10 cellular contexts compared by ENCODE assay signal in the genomic region with DNA sequence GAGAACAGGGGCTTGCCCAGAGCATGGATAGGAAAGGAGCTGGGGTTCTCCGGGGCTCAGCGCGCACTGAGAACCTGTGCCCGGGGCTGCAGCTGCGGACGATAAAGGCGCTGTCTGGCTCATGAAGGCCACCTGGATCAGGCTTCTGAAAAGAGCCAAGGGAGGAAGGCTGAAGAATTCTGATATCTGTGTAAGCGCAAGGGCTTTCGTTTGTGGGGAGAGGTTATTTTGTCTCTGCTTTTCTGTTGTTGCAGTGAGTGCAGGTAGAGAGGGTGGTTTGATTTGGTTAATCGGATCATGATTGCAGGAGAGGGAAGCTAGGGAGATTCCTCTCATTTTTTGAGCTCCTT.
DNase-seq lines count a peak whose midpoint lies in the region; ATAC-seq, FAIRE-seq and TF ChIP-seq lines count a peak whose summit lies in the region.
"Had no signal": no experiment of that assay in that cellular context is flagged by ENCODE, and none has a peak within 500 bp of the region (broad histone marks: within the 10 kb centered on the region; RNA-seq: fewer than 3 reads in every experiment).

No MANE protein-coding gene starts in this region.

- TF ChIP-seq EP300 in A549 (IDR thresholded peaks at IDR 0.05), result no peak

- POLR2A ChIA-PET in A549 (lab: Yijun Ruan, JAX), result no interaction called here

- FAIRE-seq in A549 (lab: Jason Lieb, UNC), result no peak

- no peak overlapping the region for H3K27ac Mint-ChIP-seq in activated T-helper 17 cell treated with anti-CD3 and anti-CD28 coated beads, Interleukin-2, amount 50 U/mL, for 72 hours
- no peak overlapping the region for H3K27ac Mint-ChIP-seq in activated T-helper 1 cell treated with anti-CD3 and anti-CD28 coated beads, Interleukin-12 subunit alpha, Interleukin-12 subunit beta, Interleukin-2, Interleukin-4 antibody, amounts not matched to agents 30 ng/mL and 10 ng/mL and 1 ng/mL, durations not matched to agents 14 hours and 24 hours and 36 hours
- H3K27ac Mint-ChIP-seq: HFFc6 had no signal

- no peak for TF ChIP-seq RAD21 in A549 (conservative IDR thresholded peaks at IDR 0.05 in 1 of 2, IDR thresholded peaks at IDR 0.05 in 1 of 2)

- peak overlapping the region; percentile 83 for H3K4me2 ChIP-seq in A549

- no peak for TF ChIP-seq CTCF in A549 (IDR thresholded peaks at IDR 0.05)

- H3K4me3 ChIP-seq in A549, result peak overlapping the region; percentile 31

- ATAC-seq in A549 (peak; percentile 70 to 73; a peak in 5 of 6 replicates), GM19372 (IDR thresholded peaks at IDR 0.05; ENCODE audit: low read depth, unreplicated experiment) (peak; percentile 33)
- no peak for ATAC-seq in activated T-helper 17 cell treated with anti-CD3 and anti-CD28 coated beads, Interleukin-2, amount 50 U/mL, for 72 hours (replicated peaks)

- peak overlapping the region; percentile 11 for H3K4me3 Mint-ChIP-seq in activated T-helper 17 cell treated with anti-CD3 and anti-CD28 coated beads, Interleukin-2, amount 50 U/mL, for 72 hours
- H3K4me3 Mint-ChIP-seq in activated T-helper 1 cell treated with anti-CD3 and anti-CD28 coated beads, Interleukin-12 subunit alpha, Interleukin-12 subunit beta, Interleukin-2, Interleukin-4 antibody, amounts not matched to agents 30 ng/mL and 10 ng/mL and 1 ng/mL, durations not matched to agents 14 hours and 24 hours and 36 hours, result no peak overlapping the region
- H3K4me3 Mint-ChIP-seq: HFFc6 had no signal

- H3K27me3 Mint-ChIP-seq in activated T-helper 17 cell treated with anti-CD3 and anti-CD28 coated beads, Interleukin-2, amount 50 U/mL, for 72 hours, result peaks cover 8% of the 10 kb centered on the region
- peaks cover 7% of the 10 kb centered on the region for H3K27me3 Mint-ChIP-seq in activated T-helper 1 cell treated with anti-CD3 and anti-CD28 coated beads, Interleukin-12 subunit alpha, Interleukin-12 subunit beta, Interleukin-2, Interleukin-4 antibody, amounts not matched to agents 30 ng/mL and 10 ng/mL and 1 ng/mL, durations not matched to agents 14 hours and 24 hours and 36 hours (ENCODE audit: insufficient read depth)

- DNase-seq in A549 (ENCODE audit: low read depth in 1 of 2, low spot score in 1 of 2), result no peak
- peak; percentile 73 for DNase-seq in left kidney (ENCODE audit: low read depth, low spot score)
- DNase-seq in globus pallidus (ENCODE audit: low spot score), result no peak
- no peak for DNase-seq in stimulated activated CD4-positive, alpha-beta T cell treated with anti-CD3 and anti-CD28 coated beads, Interleukin-15, amount 100 ng/mL, for 24 hours
- DNase-seq in erythroblast (lab: John Stamatoyannopoulos, UW), result no peak
- DNase-seq in activated T-helper 1 cell treated with anti-CD3 and anti-CD28 coated beads, Interleukin-12 subunit alpha, Interleukin-12 subunit beta, Interleukin-2, Interleukin-4 antibody, amounts not matched to agents 30 ng/mL and 10 ng/mL and 1 ng/mL, durations not matched to agents 14 hours and 24 hours and 36 hours (ENCODE audit: low spot score), result no peak
- DNase-seq: GDM1, HFFc6 had no signal

- CTCF ChIA-PET in A549 (lab: Yijun Ruan, JAX), result no interaction called here

- no peaks in the 10 kb centered on the region for H3K4me1 ChIP-seq in A549

- intact Hi-C loops in activated T-helper 1 cell treated with anti-CD3 and anti-CD28 coated beads, Interleukin-12 subunit alpha, Interleukin-12 subunit beta, Interleukin-2, Interleukin-4 antibody, amounts not matched to agents 30 ng/mL and 10 ng/mL and 1 ng/mL, durations not matched to agents 14 hours and 24 hours and 36 hours (cut with micrococcal nuclease), result no loop called here

- no peaks in the 10 kb centered on the region for H3K36me3 Mint-ChIP-seq in activated T-helper 17 cell treated with anti-CD3 and anti-CD28 coated beads, Interleukin-2, amount 50 U/mL, for 72 hours (ENCODE audit: low read depth)
- H3K36me3 Mint-ChIP-seq in activated T-helper 1 cell treated with anti-CD3 and anti-CD28 coated beads, Interleukin-12 subunit alpha, Interleukin-12 subunit beta, Interleukin-2, Interleukin-4 antibody, amounts not matched to agents 30 ng/mL and 10 ng/mL and 1 ng/mL, durations not matched to agents 14 hours and 24 hours and 36 hours (ENCODE audit: low read depth), result no peaks in the 10 kb centered on the region

- no peak for TF ChIP-seq POLR2A in A549 (IDR thresholded peaks at IDR 0.05; ENCODE audit: low read length)
- no peak for TF ChIP-seq POLR2A in erythroblast (IDR thresholded peaks at IDR 0.05; ENCODE audit: low read length)

- H3K9me3 ChIP-seq in A549, result no peaks in the 10 kb centered on the region

- H3K4me1 Mint-ChIP-seq in activated T-helper 17 cell treated with anti-CD3 and anti-CD28 coated beads, Interleukin-2, amount 50 U/mL, for 72 hours, result no peaks in the 10 kb centered on the region
- H3K4me1 Mint-ChIP-seq in activated T-helper 1 cell treated with anti-CD3 and anti-CD28 coated beads, Interleukin-12 subunit alpha, Interleukin-12 subunit beta, Interleukin-2, Interleukin-4 antibody, amounts not matched to agents 30 ng/mL and 10 ng/mL and 1 ng/mL, durations not matched to agents 14 hours and 24 hours and 36 hours (ENCODE audit: low read depth), result no peaks in the 10 kb centered on the region

- no peak overlapping the region for H3K27ac ChIP-seq in A549

- WGBS in A549 (ENCODE audit: missing lambda C conversion rate), result 14% methylated on average over 10 of the region's 10 CpGs

- H3K9me3 Mint-ChIP-seq in activated T-helper 17 cell treated with anti-CD3 and anti-CD28 coated beads, Interleukin-2, amount 50 U/mL, for 72 hours, result no peaks in the 10 kb centered on the region
- H3K9me3 Mint-ChIP-seq in activated T-helper 1 cell treated with anti-CD3 and anti-CD28 coated beads, Interleukin-12 subunit alpha, Interleukin-12 subunit beta, Interleukin-2, Interleukin-4 antibody, amounts not matched to agents 30 ng/mL and 10 ng/mL and 1 ng/mL, durations not matched to agents 14 hours and 24 hours and 36 hours, result no peaks in the 10 kb centered on the region

TF ChIP-seq in A549, 52 proteins besides CTCF, POLR2A, EP300 and RAD21:
- TF ChIP-seq GATA3 (IDR thresholded peaks at IDR 0.05; ENCODE audit: borderline replicate concordance), result no peak
- TF ChIP-seq CBX8 (IDR thresholded peaks at IDR 0.05), result peak; percentile 93
